Comparison of ENCODE assay signal across 1 cellular context in the genomic region with DNA sequence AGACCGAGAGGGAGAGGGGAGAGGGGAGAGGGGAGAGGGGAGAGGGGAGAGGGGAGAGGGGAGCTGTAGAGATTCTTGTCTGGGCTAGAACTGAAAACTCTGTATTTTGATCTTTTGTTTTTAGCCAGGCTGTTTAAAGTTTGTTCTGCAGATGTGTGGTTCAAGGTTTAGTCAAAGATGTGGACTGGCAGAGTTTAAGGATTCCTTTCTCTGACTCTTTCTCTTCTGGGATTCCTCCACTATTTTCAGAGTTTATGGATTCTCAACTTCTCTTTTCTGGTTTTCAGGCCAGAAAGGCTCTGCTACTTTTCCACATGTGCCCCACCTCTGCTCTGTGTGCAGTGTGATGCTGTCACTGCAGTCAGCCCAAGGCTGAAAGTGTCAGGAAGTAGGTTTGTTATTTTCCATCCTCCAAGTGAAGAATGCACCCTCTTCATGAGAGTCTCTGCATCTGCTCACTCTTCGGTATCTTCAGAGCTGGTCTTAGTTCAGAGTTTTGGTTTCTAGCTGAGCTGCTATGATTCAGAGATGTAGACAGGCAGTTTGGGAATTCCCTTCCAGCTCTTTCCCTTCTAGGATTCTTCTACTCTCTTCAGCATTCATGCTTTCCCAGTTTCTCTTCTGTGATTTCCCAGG.
TF ChIP-seq lines count a peak whose summit lies in the region.

No MANE protein-coding gene starts in this region.

TF ChIP-seq in HepG2, 621 proteins besides CTCF, POLR2A, EP300 and RAD21 (continued from another document):
- TF ChIP-seq, protein P1, sequence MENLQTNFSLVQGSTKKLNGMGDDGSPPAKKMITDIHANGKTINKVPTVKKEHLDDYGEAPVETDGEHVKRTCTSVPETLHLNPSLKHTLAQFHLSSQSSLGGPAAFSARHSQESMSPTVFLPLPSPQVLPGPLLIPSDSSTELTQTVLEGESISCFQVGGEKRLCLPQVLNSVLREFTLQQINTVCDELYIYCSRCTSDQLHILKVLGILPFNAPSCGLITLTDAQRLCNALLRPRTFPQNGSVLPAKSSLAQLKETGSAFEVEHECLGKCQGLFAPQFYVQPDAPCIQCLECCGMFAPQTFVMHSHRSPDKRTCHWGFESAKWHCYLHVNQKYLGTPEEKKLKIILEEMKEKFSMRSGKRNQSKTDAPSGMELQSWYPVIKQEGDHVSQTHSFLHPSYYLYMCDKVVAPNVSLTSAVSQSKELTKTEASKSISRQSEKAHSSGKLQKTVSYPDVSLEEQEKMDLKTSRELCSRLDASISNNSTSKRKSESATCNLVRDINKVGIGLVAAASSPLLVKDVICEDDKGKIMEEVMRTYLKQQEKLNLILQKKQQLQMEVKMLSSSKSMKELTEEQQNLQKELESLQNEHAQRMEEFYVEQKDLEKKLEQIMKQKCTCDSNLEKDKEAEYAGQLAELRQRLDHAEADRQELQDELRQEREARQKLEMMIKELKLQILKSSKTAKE (CRISPR knock-in tag; IDR thresholded peaks at IDR 0.05; ENCODE audit: borderline replicate concordance): no peak
- TF ChIP-seq NRL (CRISPR knock-in tag; IDR thresholded peaks at IDR 0.05; ENCODE audit: borderline replicate concordance) (no peak), MAFK (conservative IDR thresholded peaks at IDR 0.05 in 1 of 2, IDR thresholded peaks at IDR 0.05 in 1 of 2; ENCODE audit: low read length in 2 of 2) (no peak), MLLT10 (CRISPR knock-in tag; IDR thresholded peaks at IDR 0.05) (no peak), ZNF776 (CRISPR knock-in tag; IDR thresholded peaks at IDR 0.05) (no peak)
- TF ChIP-seq, protein P2, sequence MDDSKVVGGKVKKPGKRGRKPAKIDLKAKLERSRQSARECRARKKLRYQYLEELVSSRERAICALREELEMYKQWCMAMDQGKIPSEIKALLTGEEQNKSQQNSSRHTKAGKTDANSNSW (CRISPR knock-in tag; IDR thresholded peaks at IDR 0.05; ENCODE audit: borderline replicate concordance): no peak
- TF ChIP-seq, protein P3, sequence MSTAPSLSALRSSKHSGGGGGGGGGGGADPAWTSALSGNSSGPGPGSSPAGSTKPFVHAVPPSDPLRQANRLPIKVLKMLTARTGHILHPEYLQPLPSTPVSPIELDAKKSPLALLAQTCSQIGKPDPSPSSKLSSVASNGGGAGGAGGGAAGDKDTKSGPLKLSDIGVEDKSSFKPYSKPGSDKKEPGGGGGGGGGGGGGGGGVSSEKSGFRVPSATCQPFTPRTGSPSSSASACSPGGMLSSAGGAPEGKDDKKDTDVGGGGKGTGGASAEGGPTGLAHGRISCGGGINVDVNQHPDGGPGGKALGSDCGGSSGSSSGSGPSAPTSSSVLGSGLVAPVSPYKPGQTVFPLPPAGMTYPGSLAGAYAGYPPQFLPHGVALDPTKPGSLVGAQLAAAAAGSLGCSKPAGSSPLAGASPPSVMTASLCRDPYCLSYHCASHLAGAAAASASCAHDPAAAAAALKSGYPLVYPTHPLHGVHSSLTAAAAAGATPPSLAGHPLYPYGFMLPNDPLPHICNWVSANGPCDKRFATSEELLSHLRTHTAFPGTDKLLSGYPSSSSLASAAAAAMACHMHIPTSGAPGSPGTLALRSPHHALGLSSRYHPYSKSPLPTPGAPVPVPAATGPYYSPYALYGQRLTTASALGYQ (CRISPR knock-in tag; IDR thresholded peaks at IDR 0.05): no peak
